1 cellular context compared by ENCODE assay signal in genomic region chr15:75065467-75065850, GRCh38.
TF ChIP-seq lines count a peak whose summit lies in the region.

No MANE protein-coding gene starts in this region.

TF ChIP-seq in HepG2, 621 proteins besides CTCF, POLR2A, EP300 and RAD21 (continued from another document and continues in another):
- TF ChIP-seq HNF1B (CRISPR knock-in tag; IDR thresholded peaks at IDR 0.05) (peak; percentile 39; the same call in 1 of the 2 replicates), RARA (CRISPR knock-in tag; IDR thresholded peaks at IDR 0.05) (peak; percentile 55; the same call in 1 of the 2 replicates), TCF12 (IDR thresholded peaks at IDR 0.05) (no peak), TCF12 (CRISPR knock-in tag; IDR thresholded peaks at IDR 0.05) (no peak), MIXL1 (CRISPR knock-in tag; IDR thresholded peaks at IDR 0.05) (peak; percentile 63; the same call in 1 of the 2 replicates), GLI4 (CRISPR knock-in tag; IDR thresholded peaks at IDR 0.05; ENCODE audit: borderline replicate concordance) (no peak), RBFOX2 (IDR thresholded peaks at IDR 0.05; ENCODE audit: low read depth, low read length) (no peak), MEIS2 (CRISPR knock-in tag; IDR thresholded peaks at IDR 0.05) (peak; percentile 66; the same call in 1 of the 2 replicates), ZFY (CRISPR knock-in tag; IDR thresholded peaks at IDR 0.05) (peak; percentile 54), NFYC (CRISPR knock-in tag; IDR thresholded peaks at IDR 0.05) (0 out of 2 replicates have a peak, but pooled peaks have one; percentile 22), ZNF792 (CRISPR knock-in tag; IDR thresholded peaks at IDR 0.05) (peak; percentile 53; the same call in 1 of the 2 replicates), ZNF577 (CRISPR knock-in tag; IDR thresholded peaks at IDR 0.05; ENCODE audit: borderline replicate concordance, low read depth) (no peak), FOXA1 (IDR thresholded peaks at IDR 0.05) (no peak), FOXA1 (CRISPR knock-in tag; IDR thresholded peaks at IDR 0.05) (peak; percentile 70), RCOR2 (CRISPR knock-in tag; IDR thresholded peaks at IDR 0.05) (0 out of 2 replicates have a peak, but pooled peaks have one; percentile 22), ELF3 (CRISPR knock-in tag; IDR thresholded peaks at IDR 0.05) (peak; percentile 85), ZEB1 (IDR thresholded peaks at IDR 0.05; ENCODE audit: insufficient replicate concordance, low read depth) (peak; percentile 86), AKAP8 (CRISPR knock-in tag; IDR thresholded peaks at IDR 0.05) (no peak), TCF7 (IDR thresholded peaks at IDR 0.05; ENCODE audit: low read depth) (peak; percentile 60; the same call in 1 of the 2 replicates), ISL2 (CRISPR knock-in tag; IDR thresholded peaks at IDR 0.05) (peak; percentile 65), NCOA2 (CRISPR knock-in tag; IDR thresholded peaks at IDR 0.05) (peak; percentile 58; the same call in 1 of the 2 replicates), GATA4 (IDR thresholded peaks at IDR 0.05; ENCODE audit: borderline replicate concordance, low read depth) (peak; percentile 11; the same call in 1 of the 2 replicates), TBX2 (CRISPR knock-in tag; IDR thresholded peaks at IDR 0.05; ENCODE audit: borderline replicate concordance) (peak; percentile 79; the same call in 1 of the 2 replicates), ZNF652 (CRISPR knock-in tag; IDR thresholded peaks at IDR 0.05; ENCODE audit: borderline replicate concordance, low read depth) (0 out of 2 replicates have a peak, but pooled peaks have one; percentile 26), ZNF143 (CRISPR knock-in tag; IDR thresholded peaks at IDR 0.05) (no peak), GATAD2A (CRISPR knock-in tag; IDR thresholded peaks at IDR 0.05) (peak; percentile 43; the same call in 1 of the 2 replicates), TIGD3 (CRISPR knock-in tag; IDR thresholded peaks at IDR 0.05; ENCODE audit: borderline replicate concordance) (no peak), ZNF574 (CRISPR knock-in tag; IDR thresholded peaks at IDR 0.05) (peak; percentile 38; the same call in 1 of the 2 replicates), PHF21A (CRISPR knock-in tag; IDR thresholded peaks at IDR 0.05) (peak; percentile 83), HMGXB4 (CRISPR knock-in tag; IDR thresholded peaks at IDR 0.05; ENCODE audit: borderline replicate concordance in 1 of 2, low read depth in 1 of 2) (0 out of 4 replicates have a peak, but pooled peaks of 1 of the 2 experiments have one; percentile 22), STAG1 (CRISPR knock-in tag; IDR thresholded peaks at IDR 0.05) (peak; percentile 12; the same call in 1 of the 2 replicates), MAZ (IDR thresholded peaks at IDR 0.05; ENCODE audit: borderline replicate concordance, low read depth, low read length) (no peak), MAZ (CRISPR knock-in tag; IDR thresholded peaks at IDR 0.05; ENCODE audit: low read depth) (no peak), FOXJ3 (CRISPR knock-in tag; IDR thresholded peaks at IDR 0.05; ENCODE audit: borderline replicate concordance) (peak; percentile 22; the same call in 1 of the 2 replicates)
- TF ChIP-seq, protein P1, sequence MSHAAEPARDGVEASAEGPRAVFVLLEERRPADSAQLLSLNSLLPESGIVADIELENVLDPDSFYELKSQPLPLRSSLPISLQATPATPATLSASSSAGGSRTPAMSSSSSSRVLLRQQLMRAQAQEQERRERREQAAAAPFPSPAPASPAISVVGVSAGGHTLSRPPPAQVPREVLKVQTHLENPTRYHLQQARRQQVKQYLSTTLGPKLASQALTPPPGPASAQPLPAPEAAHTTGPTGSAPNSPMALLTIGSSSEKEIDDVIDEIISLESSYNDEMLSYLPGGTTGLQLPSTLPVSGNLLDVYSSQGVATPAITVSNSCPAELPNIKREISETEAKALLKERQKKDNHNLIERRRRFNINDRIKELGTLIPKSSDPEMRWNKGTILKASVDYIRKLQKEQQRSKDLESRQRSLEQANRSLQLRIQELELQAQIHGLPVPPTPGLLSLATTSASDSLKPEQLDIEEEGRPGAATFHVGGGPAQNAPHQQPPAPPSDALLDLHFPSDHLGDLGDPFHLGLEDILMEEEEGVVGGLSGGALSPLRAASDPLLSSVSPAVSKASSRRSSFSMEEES (CRISPR knock-in tag; IDR thresholded peaks at IDR 0.05) = 0 out of 2 replicates have a peak, but pooled peaks have one; percentile 29
- TF ChIP-seq, protein P2, sequence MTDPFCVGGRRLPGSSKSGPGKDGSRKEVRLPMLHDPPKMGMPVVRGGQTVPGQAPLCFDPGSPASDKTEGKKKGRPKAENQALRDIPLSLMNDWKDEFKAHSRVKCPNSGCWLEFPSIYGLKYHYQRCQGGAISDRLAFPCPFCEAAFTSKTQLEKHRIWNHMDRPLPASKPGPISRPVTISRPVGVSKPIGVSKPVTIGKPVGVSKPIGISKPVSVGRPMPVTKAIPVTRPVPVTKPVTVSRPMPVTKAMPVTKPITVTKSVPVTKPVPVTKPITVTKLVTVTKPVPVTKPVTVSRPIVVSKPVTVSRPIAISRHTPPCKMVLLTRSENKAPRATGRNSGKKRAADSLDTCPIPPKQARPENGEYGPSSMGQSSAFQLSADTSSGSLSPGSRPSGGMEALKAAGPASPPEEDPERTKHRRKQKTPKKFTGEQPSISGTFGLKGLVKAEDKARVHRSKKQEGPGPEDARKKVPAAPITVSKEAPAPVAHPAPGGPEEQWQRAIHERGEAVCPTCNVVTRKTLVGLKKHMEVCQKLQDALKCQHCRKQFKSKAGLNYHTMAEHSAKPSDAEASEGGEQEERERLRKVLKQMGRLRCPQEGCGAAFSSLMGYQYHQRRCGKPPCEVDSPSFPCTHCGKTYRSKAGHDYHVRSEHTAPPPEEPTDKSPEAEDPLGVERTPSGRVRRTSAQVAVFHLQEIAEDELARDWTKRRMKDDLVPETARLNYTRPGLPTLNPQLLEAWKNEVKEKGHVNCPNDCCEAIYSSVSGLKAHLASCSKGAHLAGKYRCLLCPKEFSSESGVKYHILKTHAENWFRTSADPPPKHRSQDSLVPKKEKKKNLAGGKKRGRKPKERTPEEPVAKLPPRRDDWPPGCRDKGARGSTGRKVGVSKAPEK (CRISPR knock-in tag; IDR thresholded peaks at IDR 0.05; ENCODE audit: borderline replicate concordance) = no peak
- TF ChIP-seq, protein P3, sequence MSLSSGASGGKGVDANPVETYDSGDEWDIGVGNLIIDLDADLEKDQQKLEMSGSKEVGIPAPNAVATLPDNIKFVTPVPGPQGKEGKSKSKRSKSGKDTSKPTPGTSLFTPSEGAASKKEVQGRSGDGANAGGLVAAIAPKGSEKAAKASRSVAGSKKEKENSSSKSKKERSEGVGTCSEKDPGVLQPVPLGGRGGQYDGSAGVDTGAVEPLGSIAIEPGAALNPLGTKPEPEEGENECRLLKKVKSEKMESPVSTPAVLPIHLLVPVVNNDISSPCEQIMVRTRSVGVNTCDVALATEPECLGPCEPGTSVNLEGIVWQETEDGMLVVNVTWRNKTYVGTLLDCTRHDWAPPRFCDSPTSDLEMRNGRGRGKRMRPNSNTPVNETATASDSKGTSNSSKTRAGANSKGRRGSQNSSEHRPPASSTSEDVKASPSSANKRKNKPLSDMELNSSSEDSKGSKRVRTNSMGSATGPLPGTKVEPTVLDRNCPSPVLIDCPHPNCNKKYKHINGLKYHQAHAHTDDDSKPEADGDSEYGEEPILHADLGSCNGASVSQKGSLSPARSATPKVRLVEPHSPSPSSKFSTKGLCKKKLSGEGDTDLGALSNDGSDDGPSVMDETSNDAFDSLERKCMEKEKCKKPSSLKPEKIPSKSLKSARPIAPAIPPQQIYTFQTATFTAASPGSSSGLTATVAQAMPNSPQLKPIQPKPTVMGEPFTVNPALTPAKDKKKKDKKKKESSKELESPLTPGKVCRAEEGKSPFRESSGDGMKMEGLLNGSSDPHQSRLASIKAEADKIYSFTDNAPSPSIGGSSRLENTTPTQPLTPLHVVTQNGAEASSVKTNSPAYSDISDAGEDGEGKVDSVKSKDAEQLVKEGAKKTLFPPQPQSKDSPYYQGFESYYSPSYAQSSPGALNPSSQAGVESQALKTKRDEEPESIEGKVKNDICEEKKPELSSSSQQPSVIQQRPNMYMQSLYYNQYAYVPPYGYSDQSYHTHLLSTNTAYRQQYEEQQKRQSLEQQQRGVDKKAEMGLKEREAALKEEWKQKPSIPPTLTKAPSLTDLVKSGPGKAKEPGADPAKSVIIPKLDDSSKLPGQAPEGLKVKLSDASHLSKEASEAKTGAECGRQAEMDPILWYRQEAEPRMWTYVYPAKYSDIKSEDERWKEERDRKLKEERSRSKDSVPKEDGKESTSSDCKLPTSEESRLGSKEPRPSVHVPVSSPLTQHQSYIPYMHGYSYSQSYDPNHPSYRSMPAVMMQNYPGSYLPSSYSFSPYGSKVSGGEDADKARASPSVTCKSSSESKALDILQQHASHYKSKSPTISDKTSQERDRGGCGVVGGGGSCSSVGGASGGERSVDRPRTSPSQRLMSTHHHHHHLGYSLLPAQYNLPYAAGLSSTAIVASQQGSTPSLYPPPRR (CRISPR knock-in tag; IDR thresholded peaks at IDR 0.05; ENCODE audit: borderline replicate concordance) = peak; percentile 79
- TF ChIP-seq, protein P4, sequence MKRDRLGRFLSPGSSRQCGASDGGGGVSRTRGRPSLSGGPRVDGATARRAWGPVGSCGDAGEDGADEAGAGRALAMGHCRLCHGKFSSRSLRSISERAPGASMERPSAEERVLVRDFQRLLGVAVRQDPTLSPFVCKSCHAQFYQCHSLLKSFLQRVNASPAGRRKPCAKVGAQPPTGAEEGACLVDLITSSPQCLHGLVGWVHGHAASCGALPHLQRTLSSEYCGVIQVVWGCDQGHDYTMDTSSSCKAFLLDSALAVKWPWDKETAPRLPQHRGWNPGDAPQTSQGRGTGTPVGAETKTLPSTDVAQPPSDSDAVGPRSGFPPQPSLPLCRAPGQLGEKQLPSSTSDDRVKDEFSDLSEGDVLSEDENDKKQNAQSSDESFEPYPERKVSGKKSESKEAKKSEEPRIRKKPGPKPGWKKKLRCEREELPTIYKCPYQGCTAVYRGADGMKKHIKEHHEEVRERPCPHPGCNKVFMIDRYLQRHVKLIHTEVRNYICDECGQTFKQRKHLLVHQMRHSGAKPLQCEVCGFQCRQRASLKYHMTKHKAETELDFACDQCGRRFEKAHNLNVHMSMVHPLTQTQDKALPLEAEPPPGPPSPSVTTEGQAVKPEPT (CRISPR knock-in tag; IDR thresholded peaks at IDR 0.05; ENCODE audit: low read depth) = 0 out of 2 replicates have a peak, but pooled peaks have one; percentile 64
